ENCODE assay signal across 12 cellular contexts in the genomic region with DNA sequence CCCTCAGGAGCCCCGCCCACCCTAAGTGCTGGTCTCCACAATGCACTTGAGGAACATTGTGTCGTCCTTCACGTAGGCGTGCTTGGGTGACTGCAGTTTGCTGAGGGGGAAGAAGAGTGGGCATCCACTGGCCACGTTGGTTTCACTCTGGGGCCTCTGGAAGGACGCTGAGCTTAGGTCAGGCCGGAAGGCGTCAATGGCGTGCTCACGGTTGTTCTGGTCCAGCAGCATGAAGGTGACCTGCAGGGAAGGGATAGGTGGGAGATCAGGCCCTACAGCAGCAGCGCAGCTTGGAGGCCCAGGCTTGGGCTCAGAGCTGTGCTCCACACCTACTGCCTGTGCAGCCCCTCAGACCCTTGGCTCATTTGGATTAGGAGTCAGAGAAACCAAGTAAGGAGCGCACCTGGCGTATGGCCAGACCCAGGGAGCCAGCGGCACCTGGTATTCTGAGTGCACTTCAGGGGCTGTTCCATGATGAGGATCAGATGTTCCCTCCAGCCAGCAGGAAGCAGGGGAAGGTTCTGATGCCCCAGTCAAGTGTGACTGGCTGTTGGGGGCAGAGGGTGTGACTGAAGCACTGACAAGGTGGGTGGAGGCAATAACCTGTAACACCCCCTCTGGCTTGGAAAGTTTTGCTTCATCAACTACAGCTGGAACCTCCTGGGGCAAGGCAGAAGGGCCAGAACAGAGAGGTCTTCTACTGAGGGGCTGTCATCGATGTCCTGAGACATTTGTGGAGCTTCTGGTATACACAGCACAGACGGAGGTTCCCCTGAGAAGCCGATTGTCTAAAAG. TPM values are rescaled to one million over a fixed set of nuclear protein-coding genes. Genes with fewer than 3 reads are reported as not detected.
DNase-seq lines count a peak whose midpoint lies in the region; ATAC-seq and TF ChIP-seq lines count a peak whose summit lies in the region.
"Had no signal": no experiment of that assay in that cellular context is flagged by ENCODE, and none has a peak within 500 bp of the region (broad histone marks: within the 10 kb centered on the region; RNA-seq: fewer than 3 reads in every experiment).

No MANE protein-coding gene starts in this region.

- H3K4me2 ChIP-seq in Loucy (ENCODE audit: low read depth, low read length, poor library complexity, severe bottlenecking), result peak overlapping the region; percentile 27
- H3K4me2 ChIP-seq: PC-9 had no signal

- H3K4me3 Mint-ChIP-seq in activated T-helper 1 cell treated with anti-CD3 and anti-CD28 coated beads, Interleukin-12 subunit alpha, Interleukin-12 subunit beta, Interleukin-2, Interleukin-4 antibody, amounts not matched to agents 30 ng/mL and 10 ng/mL and 1 ng/mL, durations not matched to agents 14 hours and 24 hours and 36 hours, result peak overlapping the region; percentile 67
- peak overlapping the region; percentile 54 for H3K4me3 Mint-ChIP-seq in stimulated activated naive CD8-positive, alpha-beta T cell treated with anti-CD3 and anti-CD28 coated beads, Interleukin-15, Interleukin-2, amounts not matched to agents 100 ng/mL and 50 ng/mL, for 24 hours

- H3K36me3 ChIP-seq in Loucy (ENCODE audit: insufficient read depth, low read length) (no peaks in the 10 kb centered on the region), gastrocnemius medialis (no peaks in the 10 kb centered on the region)

- peak overlapping the region; percentile 88 for H3K27ac Mint-ChIP-seq in activated T-helper 1 cell treated with anti-CD3 and anti-CD28 coated beads, Interleukin-12 subunit alpha, Interleukin-12 subunit beta, Interleukin-2, Interleukin-4 antibody, amounts not matched to agents 30 ng/mL and 10 ng/mL and 1 ng/mL, durations not matched to agents 14 hours and 24 hours and 36 hours
- peak overlapping the region; percentile 84 for H3K27ac Mint-ChIP-seq in stimulated activated naive CD8-positive, alpha-beta T cell treated with anti-CD3 and anti-CD28 coated beads, Interleukin-15, Interleukin-2, amounts not matched to agents 100 ng/mL and 50 ng/mL, for 24 hours

- H3K36me3 Mint-ChIP-seq in activated T-helper 1 cell treated with anti-CD3 and anti-CD28 coated beads, Interleukin-12 subunit alpha, Interleukin-12 subunit beta, Interleukin-2, Interleukin-4 antibody, amounts not matched to agents 30 ng/mL and 10 ng/mL and 1 ng/mL, durations not matched to agents 14 hours and 24 hours and 36 hours (ENCODE audit: low read depth), result peaks cover 82% of the 10 kb centered on the region
- H3K36me3 Mint-ChIP-seq in stimulated activated naive CD8-positive, alpha-beta T cell treated with anti-CD3 and anti-CD28 coated beads, Interleukin-15, Interleukin-2, amounts not matched to agents 100 ng/mL and 50 ng/mL, for 24 hours (ENCODE audit: low read depth), result peaks cover 90% of the 10 kb centered on the region

- no peaks in the 10 kb centered on the region for H3K27me3 Mint-ChIP-seq in activated T-helper 1 cell treated with anti-CD3 and anti-CD28 coated beads, Interleukin-12 subunit alpha, Interleukin-12 subunit beta, Interleukin-2, Interleukin-4 antibody, amounts not matched to agents 30 ng/mL and 10 ng/mL and 1 ng/mL, durations not matched to agents 14 hours and 24 hours and 36 hours (ENCODE audit: insufficient read depth)
- H3K27me3 Mint-ChIP-seq in stimulated activated naive CD8-positive, alpha-beta T cell treated with anti-CD3 and anti-CD28 coated beads, Interleukin-15, Interleukin-2, amounts not matched to agents 100 ng/mL and 50 ng/mL, for 24 hours, result no peaks in the 10 kb centered on the region

- H3K4me1 ChIP-seq in Loucy (ENCODE audit: insufficient read depth, low read length, poor library complexity, severe bottlenecking) (peaks cover 71% of the 10 kb centered on the region), gastrocnemius medialis (no peaks in the 10 kb centered on the region)

- no peak overlapping the region for H3K4me3 ChIP-seq in Loucy (ENCODE audit: low read length, poor library complexity, severe bottlenecking)
- no peak overlapping the region for H3K4me3 ChIP-seq in gastrocnemius medialis
- H3K4me3 ChIP-seq: PC-9 had no signal

- no peaks in the 10 kb centered on the region for H3K9me2 ChIP-seq in Loucy (replicated peaks; ENCODE audit: low read depth, low read length)

- TF ChIP-seq POLR2A in gastrocnemius medialis (IDR thresholded peaks at IDR 0.05), result no peak

- H3F3A ChIP-seq in Loucy (ENCODE audit: low read depth), result no peaks in the 10 kb centered on the region

- peaks cover 84% of the 10 kb centered on the region for H3K4me1 Mint-ChIP-seq in activated T-helper 1 cell treated with anti-CD3 and anti-CD28 coated beads, Interleukin-12 subunit alpha, Interleukin-12 subunit beta, Interleukin-2, Interleukin-4 antibody, amounts not matched to agents 30 ng/mL and 10 ng/mL and 1 ng/mL, durations not matched to agents 14 hours and 24 hours and 36 hours (ENCODE audit: low read depth)
- peaks cover 99% of the 10 kb centered on the region for H3K4me1 Mint-ChIP-seq in stimulated activated naive CD8-positive, alpha-beta T cell treated with anti-CD3 and anti-CD28 coated beads, Interleukin-15, Interleukin-2, amounts not matched to agents 100 ng/mL and 50 ng/mL, for 24 hours (ENCODE audit: low read depth)

- peak; percentile 68 for DNase-seq in activated effector memory CD4-positive, alpha-beta T cell treated with anti-CD3 and anti-CD28 coated beads, Interleukin-2, amount 50 U/mL, for 16 hours
- no peak for DNase-seq in activated effector memory CD4-positive, alpha-beta T cell treated with Interleukin-2 at 50 U/mL for 16 hours
- no peak for DNase-seq in activated T-helper 1 cell treated with anti-CD3 and anti-CD28 coated beads, Interleukin-12 subunit alpha, Interleukin-12 subunit beta, Interleukin-2, Interleukin-4 antibody, amounts not matched to agents 30 ng/mL and 10 ng/mL and 1 ng/mL, durations not matched to agents 14 hours and 24 hours and 36 hours (ENCODE audit: low spot score)
- no peak for DNase-seq in gastrocnemius medialis
- DNase-seq: left colon, NCI-H1048, nucleus accumbens, PC-9 had no signal

- no peaks in the 10 kb centered on the region for H3K79me2 ChIP-seq in Loucy (ENCODE audit: insufficient read depth, low read length)

- in situ Hi-C loops in gastrocnemius medialis (cut with MboI; ENCODE audit: low sequenced_read_pairs in 4 of 4), result no loop called here

- no peaks in the 10 kb centered on the region for H4K20me1 ChIP-seq in Loucy (ENCODE audit: insufficient read depth, low read length, poor library complexity, severe bottlenecking)

- H3K9ac ChIP-seq in Loucy (ENCODE audit: low read depth, low read length, poor library complexity, severe bottlenecking), result no peak overlapping the region

- H3K27me3 ChIP-seq in Loucy (ENCODE audit: insufficient read depth, low read length, poor library complexity, severe bottlenecking), result no peaks in the 10 kb centered on the region
- H3K27me3 ChIP-seq in gastrocnemius medialis, result no peaks in the 10 kb centered on the region

- no peak for ATAC-seq in GM19452 (IDR thresholded peaks at IDR 0.05; ENCODE audit: unreplicated experiment)
- ATAC-seq in gastrocnemius medialis, result no peak
- no peak for ATAC-seq in GM21529 (IDR thresholded peaks at IDR 0.05; ENCODE audit: unreplicated experiment)
- ATAC-seq: left colon had no signal

- H2AFZ ChIP-seq in Loucy (ENCODE audit: low read length), result no peak overlapping the region
- H2AFZ ChIP-seq: PC-9 had no signal

- H3K9me3 ChIP-seq in Loucy (ENCODE audit: insufficient read depth, low read depth, low read length), result no peaks in the 10 kb centered on the region
- H3K9me3 ChIP-seq in gastrocnemius medialis, result no peaks in the 10 kb centered on the region

- no peak overlapping the region for H3K27ac ChIP-seq in gastrocnemius medialis
- H3K27ac ChIP-seq: PC-9 had no signal

- H3K9me3 Mint-ChIP-seq in activated T-helper 1 cell treated with anti-CD3 and anti-CD28 coated beads, Interleukin-12 subunit alpha, Interleukin-12 subunit beta, Interleukin-2, Interleukin-4 antibody, amounts not matched to agents 30 ng/mL and 10 ng/mL and 1 ng/mL, durations not matched to agents 14 hours and 24 hours and 36 hours, result no peaks in the 10 kb centered on the region
- no peaks in the 10 kb centered on the region for H3K9me3 Mint-ChIP-seq in stimulated activated naive CD8-positive, alpha-beta T cell treated with anti-CD3 and anti-CD28 coated beads, Interleukin-15, Interleukin-2, amounts not matched to agents 100 ng/mL and 50 ng/mL, for 24 hours

- intact Hi-C loops in activated T-helper 1 cell treated with anti-CD3 and anti-CD28 coated beads, Interleukin-12 subunit alpha, Interleukin-12 subunit beta, Interleukin-2, Interleukin-4 antibody, amounts not matched to agents 30 ng/mL and 10 ng/mL and 1 ng/mL, durations not matched to agents 14 hours and 24 hours and 36 hours (cut with micrococcal nuclease), result no loop called here
- intact Hi-C loops in gastrocnemius medialis (cut with DNase I; ENCODE audit: low total_unique reads), result no loop called here

- TF ChIP-seq CTCF in Loucy (conservative IDR thresholded peaks at IDR 0.05; ENCODE audit: low read length) (no peak), gastrocnemius medialis (IDR thresholded peaks at IDR 0.05 in 4 of 5, conservative IDR thresholded peaks at IDR 0.05 in 1 of 5) (no peak)

RNA-seq across cellular contexts. Expression of a gene that starts 21.4 kb away (rescaled TPM):
- 136 and 138 TPM in 2 replicates for total RNA-seq in activated T-helper 1 cell treated with anti-CD3 and anti-CD28 coated beads, Interleukin-12 subunit alpha, Interleukin-12 subunit beta, Interleukin-2, Interleukin-4 antibody, amounts not matched to agents 30 ng/mL and 10 ng/mL and 1 ng/mL, durations not matched to agents 14 hours and 24 hours and 36 hours
- total RNA-seq in gastrocnemius medialis, result 1 to 10 TPM in 1 of 4 donors, under 1 TPM in 3; 0.42 to 1.6 (median 0.77) TPM

RNA-seq across cellular contexts. Expression of a gene that starts 28.2 kb away (rescaled TPM):
- total RNA-seq in activated T-helper 1 cell treated with anti-CD3 and anti-CD28 coated beads, Interleukin-12 subunit alpha, Interleukin-12 subunit beta, Interleukin-2, Interleukin-4 antibody, amounts not matched to agents 30 ng/mL and 10 ng/mL and 1 ng/mL, durations not matched to agents 14 hours and 24 hours and 36 hours, result 134 and 142 TPM in 2 replicates
- total RNA-seq in gastrocnemius medialis, result 10 to 100 TPM in 2 of 4 donors, 1 to 10 TPM in 2; 9.2 to 12.5 (median 10.8) TPM

Comparison
In these comparisons a context has a peak if more than half of its experiments do, and no peak if none do; other contexts are left out.
1. RNA of a gene that starts 21.4 kb away (total RNA-seq): 136 to 138 TPM in activated T-helper 1 cell treated with anti-CD3 and anti-CD28 coated beads, Interleukin-12 subunit alpha, Interleukin-12 subunit beta, Interleukin-2, Interleukin-4 antibody, amounts not matched to agents 30 ng/mL and 10 ng/mL and 1 ng/mL, durations not matched to agents 14 hours and 24 hours and 36 hours; 0.42 to 1.6 TPM in gastrocnemius medialis; every median in the first group is over 10 times any median in the second.
2. RNA of a gene that starts 28.2 kb away (total RNA-seq): 134 to 142 TPM in activated T-helper 1 cell treated with anti-CD3 and anti-CD28 coated beads, Interleukin-12 subunit alpha, Interleukin-12 subunit beta, Interleukin-2, Interleukin-4 antibody, amounts not matched to agents 30 ng/mL and 10 ng/mL and 1 ng/mL, durations not matched to agents 14 hours and 24 hours and 36 hours; 9.2 to 12.5 TPM in gastrocnemius medialis; every median in the first group is over 10 times any median in the second.